ENCODE assay signal across 8 cellular contexts in genomic region chr1:95116666-95117206, GRCh38. TPM values are rescaled to one million over a fixed set of nuclear protein-coding genes. Genes with fewer than 3 reads are reported as not detected.
A peak's percentile ranks its signal among the peaks of the same experiment; 100 is the strongest.
DNase-seq lines count a peak whose midpoint lies in the region; ATAC-seq and TF ChIP-seq lines count a peak whose summit lies in the region.

No MANE protein-coding gene starts in this region.

- no peaks in the 10 kb centered on the region for H3K36me3 ChIP-seq in ascending aorta

- no peaks in the 10 kb centered on the region for H3K9me3 ChIP-seq in ascending aorta

- peak; percentile 72 for ATAC-seq in HG02642 (IDR thresholded peaks at IDR 0.05; ENCODE audit: poor library complexity, unreplicated experiment)
- no peak for ATAC-seq in GM19467 (IDR thresholded peaks at IDR 0.05; ENCODE audit: unreplicated experiment)

- peak overlapping the region; percentile 76 for H3K4me3 ChIP-seq in GM12865 (ENCODE audit: low read depth, low read length)
- peak overlapping the region; percentile 85 to 88 for H3K4me3 ChIP-seq in ascending aorta

- H3K4me1 ChIP-seq in ascending aorta: peaks cover 0 to 4% of the 10 kb centered on the region in 2 donors

- H3K27me3 ChIP-seq in ascending aorta: no peaks in the 10 kb centered on the region

- H3K27ac ChIP-seq in ascending aorta: peak overlapping the region; percentile 77 to 85

- TF ChIP-seq CTCF in GM12865 (IDR thresholded peaks at IDR 0.05; ENCODE audit: insufficient read depth, low read depth, low read length, missing control alignments) (peak; percentile 61), ascending aorta (IDR thresholded peaks at IDR 0.05) (peak; percentile 60 to 71 (median 61))

- intact Hi-C loops in ascending aorta (cut with DNase I): loop anchor here (1.0 to 5.0 kb wide), 4 partner anchors 29 to 189 kb away; partner anchors contain the start of genes CNN3 and RWDD3

- DNase-seq in GM12865 (ENCODE audit: low read depth) (peak; percentile 58), NCI-H128 (lab: John Stamatoyannopoulos, UW; ENCODE audit: unreplicated experiment) (peak; percentile 67), SW 1271 (lab: John Stamatoyannopoulos, UW) (peak; percentile 22 to 54), ascending aorta (ENCODE audit: low spot score in 2 of 2) (peak in 1 of 2 donors; percentile 79), hippocampal formation (lab: John Stamatoyannopoulos, UW) (peak; percentile 40 to 44), retina (peak; percentile 88)

RNA-seq across cellular contexts. Expression of gene TLCD4, which starts 0.4 kb away (rescaled TPM):
- total RNA-seq in ascending aorta: 2.7 TPM

RNA-seq across cellular contexts. Expression of gene ALG14, which starts 44.0 kb away (rescaled TPM):
- not detected for total RNA-seq in ascending aorta
